ENCODE assay signal across 20 cellular contexts in the genomic region with DNA sequence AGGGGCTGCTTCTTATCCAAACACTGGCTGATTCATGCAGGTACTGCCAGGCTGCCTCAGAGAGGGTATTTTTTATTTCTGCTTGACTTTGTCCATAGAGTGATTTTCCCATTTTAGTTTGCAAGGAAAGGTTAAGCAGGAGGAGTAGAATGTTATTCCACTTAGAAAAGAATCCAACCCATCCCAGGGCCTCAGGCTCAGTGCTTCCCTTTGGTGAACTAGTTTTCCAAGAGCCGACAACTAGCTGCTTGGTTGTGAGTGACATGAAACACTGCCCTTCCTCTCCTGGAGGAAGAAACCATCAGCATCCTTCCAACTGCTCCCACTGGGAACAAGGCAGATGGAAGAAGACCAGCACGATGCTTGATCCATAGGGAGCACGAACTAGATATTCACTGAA. TPM values are rescaled to one million over a fixed set of nuclear protein-coding genes. Genes with fewer than 3 reads are reported as not detected.
DNase-seq lines count a peak whose midpoint lies in the region; ATAC-seq and TF ChIP-seq lines count a peak whose summit lies in the region.
"Had no signal": no experiment of that assay in that cellular context is flagged by ENCODE, and none has a peak within 500 bp of the region (broad histone marks: within the 10 kb centered on the region; RNA-seq: fewer than 3 reads in every experiment).

No MANE protein-coding gene starts in this region.

- intact Hi-C loops in aorta (cut with DNase I) = loop anchor here in 1 of 2 donors (5.0 kb wide), 2 partner anchors 114 to 129 kb away; no protein-coding TSS in a partner anchor

- H2BK15ac ChIP-seq in neuronal stem cell (ENCODE audit: low read length) = no peak overlapping the region

- no peak overlapping the region for H2AK5ac ChIP-seq in neuronal stem cell (ENCODE audit: low read depth, low read length)

- H2BK120ac ChIP-seq in neuronal stem cell (ENCODE audit: low read depth, low read length) = no peak overlapping the region

- H4K91ac ChIP-seq in neuronal stem cell (ENCODE audit: low read depth, low read length, poor library complexity) = no peak overlapping the region

- H3K9ac ChIP-seq in neuronal stem cell (ENCODE audit: low read depth, low read length, poor library complexity) = no peak overlapping the region
- H3K9ac ChIP-seq: neural progenitor cell had no signal

- H4K8ac ChIP-seq in neuronal stem cell (ENCODE audit: low read depth, low read length) = no peak overlapping the region

- H2AFZ ChIP-seq in neuronal stem cell (ENCODE audit: low read length) = no peak overlapping the region
- H2AFZ ChIP-seq: neural progenitor cell had no signal

- H3K4me2 ChIP-seq in neuronal stem cell (ENCODE audit: insufficient read depth, low read length, poor library complexity, severe bottlenecking) = no peak overlapping the region
- H3K4me2 ChIP-seq: neural progenitor cell had no signal

- H3K4me3 ChIP-seq in neuronal stem cell (ENCODE audit: low read length in 2 of 2) (no peak overlapping the region), thoracic aorta (no peak overlapping the region), aorta (ENCODE audit: low read length in 2 of 2) (no peak overlapping the region)
- H3K4me3 ChIP-seq: neural progenitor cell had no signal

- WGBS in neuronal stem cell (ENCODE audit: extremely low coverage in 2 of 2, insufficient read length in 2 of 2, insufficient replicate concordance in 1 of 2), 2 donors = no CpG with 5 or more reads among the region's 3 CpGs
- WGBS in aorta, 2 donors = 96 to 98% methylated on average over 3 of the region's 3 CpGs

- no peaks in the 10 kb centered on the region for H3K36me3 ChIP-seq in neuronal stem cell (replicated peaks in 1 of 2; ENCODE audit: control insufficient read depth in 2 of 2, insufficient read depth in 2 of 2, low read length in 2 of 2)
- H3K36me3 ChIP-seq in thoracic aorta = no peaks in the 10 kb centered on the region
- H3K36me3 ChIP-seq in aorta (ENCODE audit: control insufficient read depth in 1 of 2, insufficient read depth in 2 of 2, low read length in 1 of 2) = no peaks in the 10 kb centered on the region
- H3K36me3 ChIP-seq: brain microvascular endothelial cell, neural progenitor cell had no signal

- H3K23ac ChIP-seq in neuronal stem cell (ENCODE audit: low read depth, low read length, poor library complexity) = no peak overlapping the region

- peaks cover 7 to 11% of the 10 kb centered on the region in 2 donors for H3K4me1 ChIP-seq in neuronal stem cell (ENCODE audit: control insufficient read depth in 2 of 2, insufficient read depth in 1 of 2, low read depth in 1 of 2, low read length in 2 of 2)
- peaks cover 2 to 24% of the 10 kb centered on the region in 2 donors for H3K4me1 ChIP-seq in thoracic aorta (ENCODE audit: control insufficient read depth in 1 of 2, low read depth in 2 of 2)
- no peaks in the 10 kb centered on the region for H3K4me1 ChIP-seq in aorta (ENCODE audit: control insufficient read depth in 1 of 2, insufficient read depth in 2 of 2, low read length in 2 of 2)
- H3K4me1 ChIP-seq: neural progenitor cell had no signal

- no peak overlapping the region for H3K18ac ChIP-seq in neuronal stem cell (ENCODE audit: low read length)

- no peak overlapping the region for H3K4ac ChIP-seq in neuronal stem cell (ENCODE audit: low read length)

- TF ChIP-seq CTCF in thoracic aorta (IDR thresholded peaks at IDR 0.05) = no peak

- H3K14ac ChIP-seq in neuronal stem cell (ENCODE audit: low read length) = no peak overlapping the region

- H3K27me3 ChIP-seq in neuronal stem cell (ENCODE audit: control insufficient read depth in 3 of 3, insufficient read depth in 3 of 3, low read depth in 1 of 3, low read length in 3 of 3) (no peaks in the 10 kb centered on the region), thoracic aorta (replicated peaks; ENCODE audit: insufficient read depth) (no peaks in the 10 kb centered on the region), aorta (ENCODE audit: control insufficient read depth in 1 of 2, insufficient read depth in 2 of 2, low read length in 1 of 2) (no peaks in the 10 kb centered on the region)
- H3K27me3 ChIP-seq: brain microvascular endothelial cell, neural progenitor cell had no signal

- no peak overlapping the region for H2BK5ac ChIP-seq in neuronal stem cell (ENCODE audit: low read length)

- H3K9me3 ChIP-seq in neuronal stem cell (replicated peaks in 1 of 2; ENCODE audit: control insufficient read depth in 2 of 2, insufficient read depth in 1 of 2, low read depth in 1 of 2, low read length in 2 of 2) (peaks cover 0 to 4% of the 10 kb centered on the region in 2 donors), thoracic aorta (no peaks in the 10 kb centered on the region), aorta (ENCODE audit: control insufficient read depth, low read length) (no peaks in the 10 kb centered on the region)

- DNase-seq in NCI-H748 (lab: John Stamatoyannopoulos, UW; ENCODE audit: unreplicated experiment) (peak; percentile 13), NCI-H748 treated with DMSO at 0.1 percent for 48 hours (lab: John Stamatoyannopoulos, UW) (no peak), neuronal stem cell (ENCODE audit: low spot score) (no peak), thoracic aorta (ENCODE audit: low spot score) (no peak), aorta (no peak)
- no peak for DNase-seq in stimulated activated CD4-positive, alpha-beta T cell treated with anti-CD3 and anti-CD28 coated beads, Interleukin-1b, Interleukin-23, amount 100 ng/mL, for 48 hours
- no peak for DNase-seq in stimulated activated CD4-positive, alpha-beta T cell treated with anti-CD3 and anti-CD28 coated beads, Interleukin-12 subunit alpha, Interleukin-12 subunit beta, amount 100 ng/mL, for 4 hours
- DNase-seq: 8988T; activated CD4-positive, alpha-beta T cell treated with anti-CD3 and anti-CD28 coated beads, Interleukin-2, amount 50 U/mL, for 1 hour; activated naive CD4-positive, alpha-beta T cell treated with anti-CD3 and anti-CD28 coated beads, Interleukin-2, amount 10 ng/mL, durations not matched to agents 7 days and 5 days; brain microvascular endothelial cell; C1 segment of cervical spinal cord; foreskin fibroblast; NCI-H146; NCI-H226; retina; stimulated activated CD4-positive, alpha-beta T cell treated with anti-CD3 and anti-CD28 coated beads, Interleukin-15, amount 100 ng/mL, for 24 hours; stimulated activated naive CD4-positive, alpha-beta T cell treated with Interleukin-2 at 50 U/mL for 16 hours had no signal

- H3K79me1 ChIP-seq in neuronal stem cell (ENCODE audit: low read depth, low read length) = no peaks in the 10 kb centered on the region

- H2BK12ac ChIP-seq in neuronal stem cell (ENCODE audit: low read length) = no peak overlapping the region

- H3K27ac ChIP-seq in angular gyrus (ENCODE audit: low read depth, low read length) (peak overlapping the region; percentile 53), neuronal stem cell (replicated peaks; ENCODE audit: low read length) (peak overlapping the region; percentile 28), thoracic aorta (peak overlapping the region; percentile 86 to 96), aorta (ENCODE audit: low read depth in 1 of 2, low read length in 2 of 2) (peak overlapping the region in 1 of 2 donors; percentile 73)
- H3K27ac ChIP-seq: brain microvascular endothelial cell, neural progenitor cell had no signal

- no peak for ATAC-seq in thoracic aorta (ENCODE audit: insufficient number of reproducible peaks, low FRiP score, low read depth)
- no peak for ATAC-seq in aorta (ENCODE audit: low FRiP score)

RNA-seq across cellular contexts. Expression of gene BCL2, which starts 58.5 kb away (rescaled TPM):
- 10.8 TPM for polyA plus RNA-seq in neuronal stem cell (2013, experiment 1 of 2)
- polyA plus RNA-seq in neuronal stem cell (2013, experiment 2 of 2) = 10.2 TPM
- total RNA-seq in thoracic aorta (10 to 100 TPM; 22.9 to 29.3 TPM), aorta (10 to 100 TPM; 23.7 to 25.4 TPM)
- polyA plus RNA-seq in aorta = 1 to 10 TPM; 2.6 to 4.3 TPM
